ENCODE assay signal across 9 cellular contexts in genomic region chr15:41483115-41483514, GRCh38. TPM values are rescaled to one million over a fixed set of nuclear protein-coding genes. Genes with fewer than 3 reads are reported as not detected.
DNase-seq lines count a peak whose midpoint lies in the region; ATAC-seq and TF ChIP-seq lines count a peak whose summit lies in the region.
"Had no signal": no experiment of that assay in that cellular context is flagged by ENCODE, and none has a peak within 500 bp of the region (broad histone marks: within the 10 kb centered on the region; RNA-seq: fewer than 3 reads in every experiment).

No MANE protein-coding gene starts in this region.

- H3K9me3 Mint-ChIP-seq in activated T-helper 2 cell treated with anti-CD3 and anti-CD28 coated beads, Interferon-gamma antibody, Interleukin-2, Interleukin-4, amounts not matched to agents 10 μg/mL and 5 μg/mL and 100 μg/mL, durations not matched to agents 14 hours and 24 hours and 36 hours, result no peaks in the 10 kb centered on the region
- H3K9me3 Mint-ChIP-seq in stimulated activated naive CD8-positive, alpha-beta T cell treated with anti-CD3 and anti-CD28 coated beads, Interleukin-15, Interleukin-2, amounts not matched to agents 100 ng/mL and 50 ng/mL, for 24 hours, result no peaks in the 10 kb centered on the region

- H3K27me3 Mint-ChIP-seq in activated T-helper 2 cell treated with anti-CD3 and anti-CD28 coated beads, Interferon-gamma antibody, Interleukin-2, Interleukin-4, amounts not matched to agents 10 μg/mL and 5 μg/mL and 100 μg/mL, durations not matched to agents 14 hours and 24 hours and 36 hours (ENCODE audit: low read depth), result no peaks in the 10 kb centered on the region
- H3K27me3 Mint-ChIP-seq in stimulated activated naive CD8-positive, alpha-beta T cell treated with anti-CD3 and anti-CD28 coated beads, Interleukin-15, Interleukin-2, amounts not matched to agents 100 ng/mL and 50 ng/mL, for 24 hours, result peaks cover 5% of the 10 kb centered on the region

- intact Hi-C loops in activated T-helper 2 cell treated with anti-CD3 and anti-CD28 coated beads, Interferon-gamma antibody, Interleukin-2, Interleukin-4, amounts not matched to agents 10 μg/mL and 5 μg/mL and 100 μg/mL, durations not matched to agents 14 hours and 24 hours and 36 hours (cut with micrococcal nuclease), result no loop called here
- intact Hi-C loops in head of caudate nucleus (cut with DNase I), result no loop called here

- in situ Hi-C loops in G401 (cut with HindIII; ENCODE audit: low sequenced_read_pairs), result no loop called here

- ATAC-seq in HG02970 (IDR thresholded peaks at IDR 0.05; ENCODE audit: low FRiP score, unreplicated experiment) (peak; percentile 72), SK-N-SH treated with all-trans-retinoic acid at 6 μM for 48 hours (no peak)
- ATAC-seq: Right ventricle myocardium inferior had no signal

- H3K36me3 Mint-ChIP-seq in activated T-helper 2 cell treated with anti-CD3 and anti-CD28 coated beads, Interferon-gamma antibody, Interleukin-2, Interleukin-4, amounts not matched to agents 10 μg/mL and 5 μg/mL and 100 μg/mL, durations not matched to agents 14 hours and 24 hours and 36 hours (ENCODE audit: low read depth), result peaks cover 53% of the 10 kb centered on the region
- H3K36me3 Mint-ChIP-seq in stimulated activated naive CD8-positive, alpha-beta T cell treated with anti-CD3 and anti-CD28 coated beads, Interleukin-15, Interleukin-2, amounts not matched to agents 100 ng/mL and 50 ng/mL, for 24 hours (ENCODE audit: low read depth), result peaks cover 46% of the 10 kb centered on the region

- no peak overlapping the region for H3K4me3 Mint-ChIP-seq in activated T-helper 2 cell treated with anti-CD3 and anti-CD28 coated beads, Interferon-gamma antibody, Interleukin-2, Interleukin-4, amounts not matched to agents 10 μg/mL and 5 μg/mL and 100 μg/mL, durations not matched to agents 14 hours and 24 hours and 36 hours (ENCODE audit: low read depth)
- H3K4me3 Mint-ChIP-seq in stimulated activated naive CD8-positive, alpha-beta T cell treated with anti-CD3 and anti-CD28 coated beads, Interleukin-15, Interleukin-2, amounts not matched to agents 100 ng/mL and 50 ng/mL, for 24 hours, result peak overlapping the region; percentile 66

- peaks cover 21% of the 10 kb centered on the region for H3K4me1 Mint-ChIP-seq in activated T-helper 2 cell treated with anti-CD3 and anti-CD28 coated beads, Interferon-gamma antibody, Interleukin-2, Interleukin-4, amounts not matched to agents 10 μg/mL and 5 μg/mL and 100 μg/mL, durations not matched to agents 14 hours and 24 hours and 36 hours (ENCODE audit: low read depth)
- H3K4me1 Mint-ChIP-seq in stimulated activated naive CD8-positive, alpha-beta T cell treated with anti-CD3 and anti-CD28 coated beads, Interleukin-15, Interleukin-2, amounts not matched to agents 100 ng/mL and 50 ng/mL, for 24 hours (ENCODE audit: low read depth), result peaks cover 30% of the 10 kb centered on the region

- peak; percentile 35 to 44 for DNase-seq in stimulated activated CD4-positive, alpha-beta T cell treated with anti-CD3 and anti-CD28 coated beads, Interleukin-2, amount 100 ng/mL, for 24 hours
- no peak for DNase-seq in stimulated activated CD4-positive, alpha-beta T cell treated with anti-CD3 and anti-CD28 coated beads, Interleukin-1b, Interleukin-23, amount 100 ng/mL, for 48 hours
- DNase-seq in activated T-helper 2 cell treated with anti-CD3 and anti-CD28 coated beads, Interferon-gamma antibody, Interleukin-2, Interleukin-4, amounts not matched to agents 10 μg/mL and 5 μg/mL and 100 μg/mL, durations not matched to agents 14 hours and 24 hours and 36 hours (ENCODE audit: low spot score), result peak; percentile 34
- no peak for DNase-seq in head of caudate nucleus
- no peak for DNase-seq in G401 (ENCODE audit: low spot score)

- H3K27ac Mint-ChIP-seq in activated T-helper 2 cell treated with anti-CD3 and anti-CD28 coated beads, Interferon-gamma antibody, Interleukin-2, Interleukin-4, amounts not matched to agents 10 μg/mL and 5 μg/mL and 100 μg/mL, durations not matched to agents 14 hours and 24 hours and 36 hours, result peak overlapping the region; percentile 43
- H3K27ac Mint-ChIP-seq in stimulated activated naive CD8-positive, alpha-beta T cell treated with anti-CD3 and anti-CD28 coated beads, Interleukin-15, Interleukin-2, amounts not matched to agents 100 ng/mL and 50 ng/mL, for 24 hours, result peak overlapping the region; percentile 31

TF ChIP-seq in SK-N-SH treated with all-trans-retinoic acid at 6 μM for 48 hours, 23 proteins besides CTCF, POLR2A, EP300 and RAD21:
- TF ChIP-seq SNAI2 (CRISPR knock-in tag; IDR thresholded peaks at IDR 0.05) (no peak), BACH2 (CRISPR knock-in tag; IDR thresholded peaks at IDR 0.05; ENCODE audit: borderline replicate concordance) (no peak), ZFP3 (CRISPR knock-in tag; IDR thresholded peaks at IDR 0.05) (no peak), TOX (CRISPR knock-in tag; IDR thresholded peaks at IDR 0.05; ENCODE audit: borderline replicate concordance) (no peak), ZNF70 (CRISPR knock-in tag; IDR thresholded peaks at IDR 0.05) (no peak), PPARA (CRISPR knock-in tag; IDR thresholded peaks at IDR 0.05; ENCODE audit: borderline replicate concordance) (no peak), CSDC2 (CRISPR knock-in tag; IDR thresholded peaks at IDR 0.05) (no peak)

RNA-seq across cellular contexts. Expression of gene ITPKA, which starts 10.6 kb away (rescaled TPM):
- 4.7 and 5.7 TPM in 2 replicates for total RNA-seq in activated T-helper 2 cell treated with anti-CD3 and anti-CD28 coated beads, Interferon-gamma antibody, Interleukin-2, Interleukin-4, amounts not matched to agents 10 μg/mL and 5 μg/mL and 100 μg/mL, durations not matched to agents 14 hours and 24 hours and 36 hours
- 12.4 and 20.0 TPM in 2 replicates for total RNA-seq in G401 (2014; rRNA removed; shearing (Covaris generic))

RNA-seq across cellular contexts. Expression of gene LTK, which starts 30.5 kb away (rescaled TPM):
- 0.18 and 0.25 TPM in 2 replicates for total RNA-seq in activated T-helper 2 cell treated with anti-CD3 and anti-CD28 coated beads, Interferon-gamma antibody, Interleukin-2, Interleukin-4, amounts not matched to agents 10 μg/mL and 5 μg/mL and 100 μg/mL, durations not matched to agents 14 hours and 24 hours and 36 hours
- not detected in 2 replicates for total RNA-seq in G401 (2014; rRNA removed; shearing (Covaris generic))

Comparison
In these comparisons a context has a peak if more than half of its experiments do, and no peak if none do; other contexts are left out.
1. DNase-seq: peak in stimulated activated CD4-positive, alpha-beta T cell treated with anti-CD3 and anti-CD28 coated beads, Interleukin-2, amount 100 ng/mL, for 24 hours (2 of 2) and activated T-helper 2 cell treated with anti-CD3 and anti-CD28 coated beads, Interferon-gamma antibody, Interleukin-2, Interleukin-4, amounts not matched to agents 10 μg/mL and 5 μg/mL and 100 μg/mL, durations not matched to agents 14 hours and 24 hours and 36 hours (single experiment); none in stimulated activated CD4-positive, alpha-beta T cell treated with anti-CD3 and anti-CD28 coated beads, Interleukin-1b, Interleukin-23, amount 100 ng/mL, for 48 hours (single experiment), head of caudate nucleus (0 of 42) and G401 (single experiment).